ENCODE assay signal across 6 cellular contexts in genomic region chr7:103092321-103092720, GRCh38. TPM values are rescaled to one million over a fixed set of nuclear protein-coding genes. Genes with fewer than 3 reads are reported as not detected.
A peak's percentile ranks its signal among the peaks of the same experiment; 100 is the strongest.
DNase-seq lines count a peak whose midpoint lies in the region; ATAC-seq, FAIRE-seq and TF ChIP-seq lines count a peak whose summit lies in the region.
"Not testable (repeated sequence)": the region's sequence is repeated elsewhere in the genome, so short reads cannot be mapped to it uniquely, and the experiment has no call there.

No MANE protein-coding gene starts in this region.

- not testable (repeated sequence) for ATAC-seq in WTC11; activated CD8-positive, alpha-beta T cell treated with anti-CD3 and anti-CD28 coated beads, Interleukin-2, amount 10 ng/mL, durations not matched to agents 7 days and 5 days

- not testable (repeated sequence) for H3K4me1 Mint-ChIP-seq in HFFc6 (ENCODE audit: low read depth); WTC11; activated CD8-positive, alpha-beta T cell treated with anti-CD3 and anti-CD28 coated beads, Interleukin-2, amount 10 ng/mL, durations not matched to agents 7 days and 5 days (ENCODE audit: low read depth); progenitor cell of endocrine pancreas (ENCODE audit: low read depth)

- not testable (repeated sequence) for H2AFZ ChIP-seq in endothelial cell of umbilical vein (ENCODE audit: low read depth, low read length)

- not testable (repeated sequence) for DNase-seq in HFFc6; WTC11 (ENCODE audit: low spot score); activated CD8-positive, alpha-beta T cell treated with anti-CD3 and anti-CD28 coated beads, Interleukin-2, amount 10 ng/mL, durations not matched to agents 7 days and 5 days; endothelial cell of umbilical vein (ENCODE audit: low read depth, low spot score); progenitor cell of endocrine pancreas (ENCODE audit: low spot score, unreplicated experiment); urothelium cell line (ENCODE audit: low spot score)

- BruUV-seq in endothelial cell of umbilical vein (replicated peaks; lab: Mats Ljungman, UMichigan), result not testable (repeated sequence)

- H3K9me3 Mint-ChIP-seq in HFFc6; WTC11; activated CD8-positive, alpha-beta T cell treated with anti-CD3 and anti-CD28 coated beads, Interleukin-2, amount 10 ng/mL, durations not matched to agents 7 days and 5 days (ENCODE audit: insufficient read depth); progenitor cell of endocrine pancreas (ENCODE audit: low read depth): not testable (repeated sequence)

- CTCF ChIA-PET in WTC11 (lab: Charles Lee), result interaction anchor here (1.1 kb wide), 1 partner anchor 334 kb away, joined by 7 read pairs; no protein-coding TSS in a partner anchor
- CTCF ChIA-PET in activated CD8-positive, alpha-beta T cell treated with anti-CD3 and anti-CD28 coated beads, Interleukin-2, amount 10 ng/mL, durations not matched to agents 7 days and 5 days (lab: Charles Lee), result interaction anchor here (1.5 kb wide), 1 partner anchor 30 kb away, joined by 4 read pairs; no protein-coding TSS in a partner anchor
- CTCF ChIA-PET in endothelial cell of umbilical vein (lab: Charles Lee), result interaction anchor here (1.6 kb wide), 1 partner anchor 50 kb away, joined by 4 read pairs; no protein-coding TSS in a partner anchor

- not testable (repeated sequence) for H3K27me3 Mint-ChIP-seq in HFFc6 (ENCODE audit: insufficient read depth); WTC11 (ENCODE audit: low read depth); activated CD8-positive, alpha-beta T cell treated with anti-CD3 and anti-CD28 coated beads, Interleukin-2, amount 10 ng/mL, durations not matched to agents 7 days and 5 days (ENCODE audit: low read depth); progenitor cell of endocrine pancreas

- not testable (repeated sequence) for H4K20me1 ChIP-seq in endothelial cell of umbilical vein (replicated peaks; ENCODE audit: control insufficient read depth, extremely low read depth, insufficient read depth, low read length)

- not testable (repeated sequence) for TF ChIP-seq CTCF in HFFc6 (IDR thresholded peaks at IDR 0.05); WTC11 (IDR thresholded peaks at IDR 0.05); endothelial cell of umbilical vein (IDR thresholded peaks at IDR 0.05; ENCODE audit: extremely low read depth in 1 of 2, insufficient read depth in 1 of 2, low read depth in 1 of 2, low read length in 2 of 2); progenitor cell of endocrine pancreas (IDR thresholded peaks at IDR 0.05; ENCODE audit: unreplicated experiment)

- H3K4me2 ChIP-seq in endothelial cell of umbilical vein (ENCODE audit: insufficient read depth, low read length), result not testable (repeated sequence)

- H3K27me3 ChIP-seq in endothelial cell of umbilical vein (ENCODE audit: control insufficient read depth in 2 of 2, insufficient read depth in 2 of 2, low read length in 2 of 2), result not testable (repeated sequence)

- FAIRE-seq in endothelial cell of umbilical vein (lab: Jason Lieb, UNC), result peak; percentile 59
- FAIRE-seq in urothelium cell line (lab: Jason Lieb, UNC), result peak; percentile 81

- intact Hi-C loops in endothelial cell of umbilical vein (cut with micrococcal nuclease), result not testable (repeated sequence)

- not testable (repeated sequence) for H3K4me1 ChIP-seq in endothelial cell of umbilical vein (ENCODE audit: control insufficient read depth, extremely low read depth, insufficient read depth, low read length)

- TF ChIP-seq POLR2A in endothelial cell of umbilical vein (IDR thresholded peaks at IDR 0.05; ENCODE audit: low read depth, low read length), result not testable (repeated sequence)

- H3K9me1 ChIP-seq in endothelial cell of umbilical vein (replicated peaks; ENCODE audit: control insufficient read depth, extremely low read depth, insufficient read depth, low read length), result not testable (repeated sequence)

- H3K27ac Mint-ChIP-seq in HFFc6 (peak overlapping the region; percentile 64), WTC11 (0 out of 2 replicates have a peak overlapping the region, but pooled peaks have one; percentile 18), progenitor cell of endocrine pancreas (peak overlapping the region; percentile 27)
- peak overlapping the region; percentile 43 for H3K27ac Mint-ChIP-seq in activated CD8-positive, alpha-beta T cell treated with anti-CD3 and anti-CD28 coated beads, Interleukin-2, amount 10 ng/mL, durations not matched to agents 7 days and 5 days

- H3K9ac ChIP-seq in endothelial cell of umbilical vein (replicated peaks; ENCODE audit: extremely low read depth, insufficient read depth, low read length), result not testable (repeated sequence)

- H3K9me3 ChIP-seq in endothelial cell of umbilical vein (replicated peaks; ENCODE audit: control insufficient read depth, insufficient read depth, low read length), result not testable (repeated sequence)

- H3K4me3 ChIP-seq in endothelial cell of umbilical vein (replicated peaks in 1 of 3; ENCODE audit: insufficient read depth in 1 of 3, low read depth in 1 of 3, low read length in 3 of 3), result not testable (repeated sequence)

- dilution Hi-C loops in endothelial cell of umbilical vein (cut with MboI; ENCODE audit: extremely low pct_ligation_motif_present, low sequenced_read_pairs), result not testable (repeated sequence)

- peaks cover 33% of the 10 kb centered on the region for H3K36me3 Mint-ChIP-seq in HFFc6 (ENCODE audit: low read depth)
- H3K36me3 Mint-ChIP-seq in WTC11, result peaks cover 42% of the 10 kb centered on the region
- H3K36me3 Mint-ChIP-seq in activated CD8-positive, alpha-beta T cell treated with anti-CD3 and anti-CD28 coated beads, Interleukin-2, amount 10 ng/mL, durations not matched to agents 7 days and 5 days (ENCODE audit: low read depth), result peaks cover 51% of the 10 kb centered on the region
- H3K36me3 Mint-ChIP-seq in progenitor cell of endocrine pancreas (ENCODE audit: insufficient read depth), result peaks cover 30% of the 10 kb centered on the region

- not testable (repeated sequence) for H3K27ac ChIP-seq in endothelial cell of umbilical vein (ENCODE audit: insufficient read depth, low read depth, low read length)

- POLR2A ChIA-PET in WTC11 (lab: Charles Lee); endothelial cell of umbilical vein (lab: Charles Lee): not testable (repeated sequence)
- POLR2A ChIA-PET in activated CD8-positive, alpha-beta T cell treated with anti-CD3 and anti-CD28 coated beads, Interleukin-2, amount 10 ng/mL, durations not matched to agents 7 days and 5 days (lab: Charles Lee), result interaction anchor here (1.0 kb wide), 1 partner anchor 17 kb away, joined by 3 read pairs; the partner anchor contains the start of gene ARMC10

- H3K36me3 ChIP-seq in endothelial cell of umbilical vein (ENCODE audit: control insufficient read depth in 2 of 2, extremely low read depth in 1 of 2, insufficient read depth in 2 of 2, low read length in 2 of 2), result not testable (repeated sequence)

- H3K79me2 ChIP-seq in endothelial cell of umbilical vein (ENCODE audit: control insufficient read depth, insufficient read depth, low read length), result not testable (repeated sequence)

- H3K4me3 Mint-ChIP-seq in HFFc6; WTC11; activated CD8-positive, alpha-beta T cell treated with anti-CD3 and anti-CD28 coated beads, Interleukin-2, amount 10 ng/mL, durations not matched to agents 7 days and 5 days; progenitor cell of endocrine pancreas (ENCODE audit: low read depth): not testable (repeated sequence)

RNA-seq across cellular contexts. Expression of gene ARMC10, which starts 17.4 kb away (rescaled TPM):
- 10 to 100 TPM; 27.3 to 40.9 (median 34.7) TPM for total RNA-seq in HFFc6 (2021; fragmentation: NEBNext Ultra II Directional; extraction: Animal tissue kit (Norgen Biotek cat#: 25700))
- total RNA-seq in WTC11 (2021) (35.4 to 42.3 TPM (median 42.0 TPM) in 3 replicates), endothelial cell of umbilical vein (29.8 and 39.2 TPM in 2 replicates), progenitor cell of endocrine pancreas (38.8 and 43.7 TPM in 2 replicates)
- 10 to 100 TPM; 33.2 to 35.7 TPM for total RNA-seq in activated CD8-positive, alpha-beta T cell treated with anti-CD3 and anti-CD28 coated beads, Interleukin-2, amount 10 ng/mL, durations not matched to agents 7 days and 5 days
- polyA plus RNA-seq in endothelial cell of umbilical vein, result 14.1 and 16.6 TPM in 2 replicates
- 23.3 and 24.2 TPM in 2 replicates for polyA plus RNA-seq in endothelial cell of umbilical vein (2011; cell fraction: cytosol; rRNA removed)
- 13.3 and 17.1 TPM in 2 replicates for polyA plus RNA-seq in endothelial cell of umbilical vein (2011; cell fraction: nucleus; rRNA removed)
- 33.1 and 41.9 TPM in 2 replicates for polyA plus RNA-seq in endothelial cell of umbilical vein (2012)
- 10.9 and 18.5 TPM in 2 replicates for polyA minus RNA-seq in endothelial cell of umbilical vein
- polyA minus RNA-seq in endothelial cell of umbilical vein (2011; cell fraction: cytosol; rRNA and poly(A)+ RNA removed), result 42.4 TPM
- 10.7 and 15.9 TPM in 2 replicates for polyA minus RNA-seq in endothelial cell of umbilical vein (2011; cell fraction: nucleus; rRNA and poly(A)+ RNA removed)

RNA-seq across cellular contexts. Expression of gene FBXL13, which starts 17.7 kb away (rescaled TPM):
- total RNA-seq in HFFc6 (2021; fragmentation: NEBNext Ultra II Directional; extraction: Animal tissue kit (Norgen Biotek cat#: 25700)), result under 1 TPM; 0.43 to 0.74 (median 0.56) TPM
- 1.4 to 2.2 TPM (median 1.7 TPM) in 3 replicates for total RNA-seq in WTC11 (2021)
- under 1 TPM; 0.13 to 0.34 TPM for total RNA-seq in activated CD8-positive, alpha-beta T cell treated with anti-CD3 and anti-CD28 coated beads, Interleukin-2, amount 10 ng/mL, durations not matched to agents 7 days and 5 days
- total RNA-seq in endothelial cell of umbilical vein, result 4.6 and 5.2 TPM in 2 replicates
- polyA plus RNA-seq in endothelial cell of umbilical vein, result 3.9 and 4.0 TPM in 2 replicates
- 3.8 and 4.2 TPM in 2 replicates for polyA plus RNA-seq in endothelial cell of umbilical vein (2011; cell fraction: cytosol; rRNA removed)
- 7.8 and 8.3 TPM in 2 replicates for polyA plus RNA-seq in endothelial cell of umbilical vein (2011; cell fraction: nucleus; rRNA removed)
- 7.1 and 17.6 TPM in 2 replicates for polyA plus RNA-seq in endothelial cell of umbilical vein (2012)
- polyA minus RNA-seq in endothelial cell of umbilical vein, result 13.0 and 20.7 TPM in 2 replicates
- not detected for polyA minus RNA-seq in endothelial cell of umbilical vein (2011; cell fraction: cytosol; rRNA and poly(A)+ RNA removed)
- 35.0 and 49.6 TPM in 2 replicates for polyA minus RNA-seq in endothelial cell of umbilical vein (2011; cell fraction: nucleus; rRNA and poly(A)+ RNA removed)
- total RNA-seq in progenitor cell of endocrine pancreas, result 9.1 and 9.2 TPM in 2 replicates

RNA-seq across cellular contexts. Expression of gene NAPEPLD, which starts 56.6 kb away (rescaled TPM):
- 1 to 10 TPM; 3.4 to 5.3 (median 4.4) TPM for total RNA-seq in HFFc6 (2021; fragmentation: NEBNext Ultra II Directional; extraction: Animal tissue kit (Norgen Biotek cat#: 25700))
- total RNA-seq in WTC11 (2021) (6.6 to 7.5 TPM (median 7.4 TPM) in 3 replicates), endothelial cell of umbilical vein (6.6 and 6.7 TPM in 2 replicates), progenitor cell of endocrine pancreas (17.4 and 18.2 TPM in 2 replicates)
- 1 to 10 TPM; 6.0 to 6.8 TPM for total RNA-seq in activated CD8-positive, alpha-beta T cell treated with anti-CD3 and anti-CD28 coated beads, Interleukin-2, amount 10 ng/mL, durations not matched to agents 7 days and 5 days
- 1.5 and 2.6 TPM in 2 replicates for polyA plus RNA-seq in endothelial cell of umbilical vein
- polyA plus RNA-seq in endothelial cell of umbilical vein (2011; cell fraction: cytosol; rRNA removed), result 1.8 and 1.9 TPM in 2 replicates
- polyA plus RNA-seq in endothelial cell of umbilical vein (2011; cell fraction: nucleus; rRNA removed), result 6.3 and 10.5 TPM in 2 replicates
- 4.3 and 6.8 TPM in 2 replicates for polyA plus RNA-seq in endothelial cell of umbilical vein (2012)
- 5.8 and 7.3 TPM in 2 replicates for polyA minus RNA-seq in endothelial cell of umbilical vein
- 3.5 TPM for polyA minus RNA-seq in endothelial cell of umbilical vein (2011; cell fraction: cytosol; rRNA and poly(A)+ RNA removed)
- polyA minus RNA-seq in endothelial cell of umbilical vein (2011; cell fraction: nucleus; rRNA and poly(A)+ RNA removed), result 9.7 and 15.1 TPM in 2 replicates
